1 cellular context compared by ENCODE assay signal in the genomic region with DNA sequence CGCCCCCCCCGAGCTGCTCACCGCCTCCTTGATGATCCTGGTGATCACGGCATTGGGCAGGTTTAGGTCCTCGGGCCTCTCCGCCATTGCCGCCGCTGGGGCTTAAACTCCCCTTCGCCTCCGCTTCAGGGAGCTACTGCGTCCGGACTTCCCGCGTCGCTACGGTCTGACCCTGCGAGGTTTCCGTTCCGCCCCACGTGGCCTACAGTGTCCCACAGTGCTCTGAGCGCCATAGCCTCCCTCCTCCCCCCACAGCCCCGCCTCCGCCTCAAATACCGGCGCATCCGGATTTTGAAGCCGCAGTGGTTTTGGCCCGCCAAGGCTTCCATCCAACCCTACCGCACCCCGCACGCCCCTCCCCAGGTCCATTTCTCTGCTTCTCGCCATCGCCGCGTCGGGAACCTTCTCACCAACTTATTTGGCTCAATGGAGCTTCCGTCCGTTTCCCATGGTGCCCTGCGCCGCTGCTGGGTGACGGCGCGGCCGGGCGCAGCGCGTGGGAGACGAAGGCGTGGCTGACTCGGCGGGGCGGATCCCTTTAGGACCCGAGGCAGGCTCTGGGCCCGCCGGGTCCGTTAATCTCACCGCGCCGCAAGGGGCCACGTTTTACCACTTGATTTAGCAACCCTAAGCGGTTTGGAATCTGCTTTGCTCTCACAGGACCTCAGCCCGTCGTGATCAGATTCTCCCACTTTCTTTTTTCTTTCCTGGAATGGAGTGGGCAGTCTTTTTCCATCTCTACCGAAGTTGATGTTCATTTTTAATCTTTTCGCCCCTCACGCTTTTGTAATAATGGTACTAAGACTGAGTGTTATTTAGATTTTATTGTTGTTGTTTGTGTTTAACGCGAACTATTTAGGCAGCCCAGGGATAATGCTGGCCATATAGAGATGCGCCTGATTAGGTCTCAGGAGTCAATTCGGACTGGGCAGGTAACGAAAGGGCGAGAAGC.
TF ChIP-seq lines count a peak whose summit lies in the region.

A gene with protein sequence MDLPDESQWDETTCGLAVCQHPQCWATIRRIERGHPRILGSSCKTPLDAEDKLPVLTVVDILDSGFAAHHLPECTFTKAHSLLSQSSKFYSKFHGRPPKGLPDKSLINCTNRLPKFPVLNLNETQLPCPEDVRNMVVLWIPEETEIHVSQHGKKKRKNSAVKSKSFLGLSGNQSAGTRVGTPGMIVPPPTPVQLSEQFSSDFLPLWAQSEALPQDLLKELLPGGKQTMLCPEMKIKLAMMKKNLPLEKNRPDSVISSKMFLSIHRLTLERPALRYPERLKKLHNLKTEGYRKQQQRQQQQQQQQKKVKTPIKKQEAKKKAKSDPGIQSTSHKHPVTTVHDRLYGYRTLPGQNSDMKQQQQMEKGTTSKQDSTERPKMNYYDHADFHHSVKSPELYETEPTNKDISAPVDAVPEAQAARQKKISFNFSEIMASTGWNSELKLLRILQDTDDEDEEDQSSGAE (plus strand): TSS at position 541 of the 952 bp plus-strand sequence. CDS start 2,747 bp downstream, outside the sequence.
A gene with protein sequence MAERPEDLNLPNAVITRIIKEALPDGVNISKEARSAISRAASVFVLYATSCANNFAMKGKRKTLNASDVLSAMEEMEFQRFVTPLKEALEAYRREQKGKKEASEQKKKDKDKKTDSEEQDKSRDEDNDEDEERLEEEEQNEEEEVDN (minus strand): TSS at position 469 of the 952 bp plus-strand sequence. CDS start 382 bp downstream, at position 87.

TF ChIP-seq in HepG2, 621 proteins besides CTCF, POLR2A, EP300 and RAD21 (continued from another document and continues in another):
- TF ChIP-seq, protein P1, sequence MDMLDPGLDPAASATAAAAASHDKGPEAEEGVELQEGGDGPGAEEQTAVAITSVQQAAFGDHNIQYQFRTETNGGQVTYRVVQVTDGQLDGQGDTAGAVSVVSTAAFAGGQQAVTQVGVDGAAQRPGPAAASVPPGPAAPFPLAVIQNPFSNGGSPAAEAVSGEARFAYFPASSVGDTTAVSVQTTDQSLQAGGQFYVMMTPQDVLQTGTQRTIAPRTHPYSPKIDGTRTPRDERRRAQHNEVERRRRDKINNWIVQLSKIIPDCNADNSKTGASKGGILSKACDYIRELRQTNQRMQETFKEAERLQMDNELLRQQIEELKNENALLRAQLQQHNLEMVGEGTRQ (IDR thresholded peaks at IDR 0.05; ENCODE audit: low read depth, low read length) = peak; percentile 79
- TF ChIP-seq, protein P1 (CRISPR knock-in tag; IDR thresholded peaks at IDR 0.05; ENCODE audit: borderline replicate concordance) = peak; percentile 94
- TF ChIP-seq TRIM24 (CRISPR knock-in tag; IDR thresholded peaks at IDR 0.05) = no peak
- TF ChIP-seq ZNF605 (CRISPR knock-in tag; IDR thresholded peaks at IDR 0.05) = peak; percentile 43; the same call in 1 of the 2 replicates
- TF ChIP-seq SNRNP70 (IDR thresholded peaks at IDR 0.05; ENCODE audit: low read depth, low read length) = no peak
- TF ChIP-seq NCOA1 (CRISPR knock-in tag; IDR thresholded peaks at IDR 0.05) = peak; percentile 78; the same call in 1 of the 2 replicates
- TF ChIP-seq ZEB1 (IDR thresholded peaks at IDR 0.05; ENCODE audit: insufficient replicate concordance, low read depth) = peak; percentile 13
- peak; percentile 87 for TF ChIP-seq CBFB (CRISPR knock-in tag; IDR thresholded peaks at IDR 0.05)
- TF ChIP-seq PHF5A (CRISPR knock-in tag; IDR thresholded peaks at IDR 0.05; ENCODE audit: low read depth, unreplicated experiment) = peak; percentile 78
- TF ChIP-seq SIN3A (IDR thresholded peaks at IDR 0.05; ENCODE audit: borderline replicate concordance, low read depth, low read length) = peak; percentile 93; the same call in 1 of the 2 replicates
- TF ChIP-seq ZNF432 (CRISPR knock-in tag; IDR thresholded peaks at IDR 0.05; ENCODE audit: borderline replicate concordance) = no peak
- peak; percentile 94; the same call in 2 of the 3 replicates for TF ChIP-seq MXI1 (IDR thresholded peaks at IDR 0.05; ENCODE audit: borderline replicate concordance, low read depth, low read length)
- TF ChIP-seq AHR (CRISPR knock-in tag; IDR thresholded peaks at IDR 0.05) = peak; percentile 27; the same call in 1 of the 2 replicates
- TF ChIP-seq ZNF552 (CRISPR knock-in tag; IDR thresholded peaks at IDR 0.05; ENCODE audit: borderline replicate concordance) = no peak; the same call in 1 of the 2 replicates
- TF ChIP-seq MAF1 (CRISPR knock-in tag; IDR thresholded peaks at IDR 0.05; ENCODE audit: borderline replicate concordance) = peak; percentile 75; the same call in 1 of the 2 replicates
- peak; percentile 86 for TF ChIP-seq POLR2AphosphoS5 (IDR thresholded peaks at IDR 0.05; ENCODE audit: low read depth, low read length)
- TF ChIP-seq MAFF (IDR thresholded peaks at IDR 0.05; ENCODE audit: low read depth, low read length) = no peak
- TF ChIP-seq ZSCAN20 (CRISPR knock-in tag; IDR thresholded peaks at IDR 0.05; ENCODE audit: borderline replicate concordance) = no peak
- TF ChIP-seq BRCA1 (CRISPR knock-in tag; IDR thresholded peaks at IDR 0.05) = no peak; the same call in 1 of the 2 replicates
- TF ChIP-seq, protein P2, sequence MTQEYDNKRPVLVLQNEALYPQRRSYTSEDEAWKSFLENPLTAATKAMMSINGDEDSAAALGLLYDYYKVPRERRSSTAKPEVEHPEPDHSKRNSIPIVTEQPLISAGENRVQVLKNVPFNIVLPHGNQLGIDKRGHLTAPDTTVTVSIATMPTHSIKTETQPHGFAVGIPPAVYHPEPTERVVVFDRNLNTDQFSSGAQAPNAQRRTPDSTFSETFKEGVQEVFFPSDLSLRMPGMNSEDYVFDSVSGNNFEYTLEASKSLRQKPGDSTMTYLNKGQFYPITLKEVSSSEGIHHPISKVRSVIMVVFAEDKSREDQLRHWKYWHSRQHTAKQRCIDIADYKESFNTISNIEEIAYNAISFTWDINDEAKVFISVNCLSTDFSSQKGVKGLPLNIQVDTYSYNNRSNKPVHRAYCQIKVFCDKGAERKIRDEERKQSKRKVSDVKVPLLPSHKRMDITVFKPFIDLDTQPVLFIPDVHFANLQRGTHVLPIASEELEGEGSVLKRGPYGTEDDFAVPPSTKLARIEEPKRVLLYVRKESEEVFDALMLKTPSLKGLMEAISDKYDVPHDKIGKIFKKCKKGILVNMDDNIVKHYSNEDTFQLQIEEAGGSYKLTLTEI (CRISPR knock-in tag; conservative IDR thresholded peaks at IDR 0.05) = no peak
- 0 out of 2 replicates have a peak, but pooled peaks have one; percentile 82 for TF ChIP-seq ZNF879 (CRISPR knock-in tag; IDR thresholded peaks at IDR 0.05)
- no peak for TF ChIP-seq ZNF34 (CRISPR knock-in tag; IDR thresholded peaks at IDR 0.05; ENCODE audit: borderline replicate concordance)
- TF ChIP-seq, protein P3, sequence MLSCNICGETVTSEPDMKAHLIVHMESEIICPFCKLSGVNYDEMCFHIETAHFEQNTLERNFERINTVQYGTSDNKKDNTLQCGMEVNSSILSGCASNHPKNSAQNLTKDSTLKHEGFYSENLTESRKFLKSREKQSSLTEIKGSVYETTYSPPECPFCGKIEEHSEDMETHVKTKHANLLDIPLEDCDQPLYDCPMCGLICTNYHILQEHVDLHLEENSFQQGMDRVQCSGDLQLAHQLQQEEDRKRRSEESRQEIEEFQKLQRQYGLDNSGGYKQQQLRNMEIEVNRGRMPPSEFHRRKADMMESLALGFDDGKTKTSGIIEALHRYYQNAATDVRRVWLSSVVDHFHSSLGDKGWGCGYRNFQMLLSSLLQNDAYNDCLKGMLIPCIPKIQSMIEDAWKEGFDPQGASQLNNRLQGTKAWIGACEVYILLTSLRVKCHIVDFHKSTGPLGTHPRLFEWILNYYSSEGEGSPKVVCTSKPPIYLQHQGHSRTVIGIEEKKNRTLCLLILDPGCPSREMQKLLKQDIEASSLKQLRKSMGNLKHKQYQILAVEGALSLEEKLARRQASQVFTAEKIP (CRISPR knock-in tag; IDR thresholded peaks at IDR 0.05; ENCODE audit: borderline replicate concordance) = no peak
- TF ChIP-seq SMAD3 (CRISPR knock-in tag; IDR thresholded peaks at IDR 0.05) = peak; percentile 20; the same call in 1 of the 2 replicates
- no peak; the same call in 1 of the 2 replicates for TF ChIP-seq ZNF225 (CRISPR knock-in tag; IDR thresholded peaks at IDR 0.05)
- TF ChIP-seq, protein P4, sequence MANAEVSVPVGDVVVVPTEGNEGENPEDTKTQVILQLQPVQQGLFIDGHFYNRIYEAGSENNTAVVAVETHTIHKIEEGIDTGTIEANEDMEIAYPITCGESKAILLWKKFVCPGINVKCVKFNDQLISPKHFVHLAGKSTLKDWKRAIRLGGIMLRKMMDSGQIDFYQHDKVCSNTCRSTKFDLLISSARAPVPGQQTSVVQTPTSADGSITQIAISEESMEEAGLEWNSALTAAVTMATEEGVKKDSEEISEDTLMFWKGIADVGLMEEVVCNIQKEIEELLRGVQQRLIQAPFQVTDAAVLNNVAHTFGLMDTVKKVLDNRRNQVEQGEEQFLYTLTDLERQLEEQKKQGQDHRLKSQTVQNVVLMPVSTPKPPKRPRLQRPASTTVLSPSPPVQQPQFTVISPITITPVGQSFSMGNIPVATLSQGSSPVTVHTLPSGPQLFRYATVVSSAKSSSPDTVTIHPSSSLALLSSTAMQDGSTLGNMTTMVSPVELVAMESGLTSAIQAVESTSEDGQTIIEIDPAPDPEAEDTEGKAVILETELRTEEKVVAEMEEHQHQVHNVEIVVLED (CRISPR knock-in tag; IDR thresholded peaks at IDR 0.05; ENCODE audit: borderline replicate concordance) = peak; percentile 95
- peak; percentile 64; the same call in 1 of the 2 replicates for TF ChIP-seq HIC2 (CRISPR knock-in tag; IDR thresholded peaks at IDR 0.05; ENCODE audit: low read depth)
- no peak for TF ChIP-seq ZNF777 (CRISPR knock-in tag; IDR thresholded peaks at IDR 0.05)
- TF ChIP-seq HES4 (CRISPR knock-in tag; IDR thresholded peaks at IDR 0.05; ENCODE audit: borderline replicate concordance) = peak; percentile 50; the same call in 1 of the 2 replicates
- TF ChIP-seq KIAA2018 (CRISPR knock-in tag; IDR thresholded peaks at IDR 0.05; ENCODE audit: borderline replicate concordance) = 0 out of 2 replicates have a peak, but pooled peaks have one; percentile 82
